In the genomic region with DNA sequence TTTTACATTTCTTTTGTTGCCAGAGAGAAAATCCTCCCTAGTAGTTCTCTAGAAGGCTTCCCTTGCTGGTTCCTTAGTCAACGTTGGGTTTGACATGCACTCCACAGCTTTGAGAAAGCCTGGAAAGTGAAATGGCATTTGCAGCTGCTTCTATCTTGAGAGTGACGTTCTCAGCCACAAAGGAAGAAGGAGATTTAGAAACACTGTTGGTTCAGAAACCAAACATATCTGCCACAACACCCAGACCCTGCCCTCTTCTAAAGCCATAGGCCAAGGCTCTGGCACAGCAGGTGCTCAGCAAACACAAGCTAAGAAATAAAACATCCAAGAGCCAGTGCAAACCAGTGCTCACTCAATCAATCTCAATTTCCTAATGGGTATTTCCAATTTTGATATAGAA, we compare ENCODE assay signal across 25 cellular contexts.
DNase-seq lines count a peak whose midpoint lies in the region; ATAC-seq and TF ChIP-seq lines count a peak whose summit lies in the region.
"Had no signal": no experiment of that assay in that cellular context is flagged by ENCODE, and none has a peak within 500 bp of the region (broad histone marks: within the 10 kb centered on the region; RNA-seq: fewer than 3 reads in every experiment).

No MANE protein-coding gene starts in this region.

- CTCF ChIA-PET in CD4-positive, alpha-beta memory T cell (lab: Charles Lee; ENCODE audit: partially characterized antibody), result interaction anchor here (1.1 to 4.0 kb wide), 7 partner anchors 9 to 391 kb away, joined by 3 to 30 read pairs (median 6); a partner anchor contains a TSS

- DNase-seq in activated CD4-positive, alpha-beta T cell treated with anti-CD3 and anti-CD28 coated beads, Interleukin-2, amount 10 ng/mL, durations not matched to agents 24 days and 14 days, result peak; percentile 57
- DNase-seq in activated CD4-positive, alpha-beta T cell treated with anti-CD3 and anti-CD28 coated beads for 48 hours, result no peak
- no peak for DNase-seq in CD4-positive, alpha-beta memory T cell
- DNase-seq in effector memory CD4-positive, alpha-beta T cell, result no peak
- DNase-seq in GM19238 (ENCODE audit: insufficient read length, low spot score), result no peak
- no peak for DNase-seq in natural killer cell
- no peak for DNase-seq in aorta
- DNase-seq: 8988T; activated B cell treated with CpG ODN at 0.5 μM for 24 hours; amygdala; effector CD8-positive, alpha-beta T cell; IMR-90; left lung; mesendoderm; NCI-H2029; NCI-H526 treated with DMSO at 0.1 percent for 48 hours; nucleus accumbens; SHP77; uterus had no signal

- 47% methylated on average over 2 of the region's 2 CpGs for WGBS in aorta, 2 donors

- H3K4me3 ChIP-seq in CD4-positive, alpha-beta memory T cell (ENCODE audit: low read length in 2 of 2), result no peak overlapping the region
- no peak overlapping the region for H3K4me3 ChIP-seq in effector memory CD4-positive, alpha-beta T cell (ENCODE audit: insufficient read depth, low read depth, low read length, poor library complexity, severe bottlenecking)
- no peak overlapping the region for H3K4me3 ChIP-seq in aorta (ENCODE audit: low read length in 2 of 2)
- H3K4me3 ChIP-seq: breast epithelium, left lung, prostate gland, thoracic aorta, uterus had no signal

- H3K4me1 ChIP-seq in CD4-positive, alpha-beta memory T cell (ENCODE audit: insufficient read depth, low read length), result peaks cover 42% of the 10 kb centered on the region
- H3K4me1 ChIP-seq in effector memory CD4-positive, alpha-beta T cell (ENCODE audit: control insufficient read depth, insufficient read depth, low read length, poor library complexity, severe bottlenecking), result peaks cover 31% of the 10 kb centered on the region
- H3K4me1 ChIP-seq in aorta (ENCODE audit: control insufficient read depth in 1 of 2, insufficient read depth in 2 of 2, low read length in 2 of 2), result no peaks in the 10 kb centered on the region
- H3K4me1 ChIP-seq: left lung, prostate gland, uterus had no signal

- peak overlapping the region; percentile 35 for H3K4me3 Mint-ChIP-seq in activated CD4-positive, alpha-beta T cell treated with anti-CD3 and anti-CD28 coated beads, Interleukin-2, amount 10 ng/mL, durations not matched to agents 24 days and 14 days
- H3K4me3 Mint-ChIP-seq in CD4-positive, alpha-beta memory T cell, result peak overlapping the region in 6 of 8 donors; percentile 49 to 89 (median 67)
- H3K4me3 Mint-ChIP-seq in T-helper 1 cell treated with Interleukin-12 subunit alpha and Interleukin-12 subunit beta and Interleukin-4 antibody, amounts not matched to agents 30 μg/mL and 1 μg/mL, for 36 hours, result peak overlapping the region; percentile 7
- no peak overlapping the region for H3K4me3 Mint-ChIP-seq in natural killer cell
- H3K4me3 Mint-ChIP-seq: activated B cell treated with CpG ODN at 0.5 μM for 24 hours had no signal

- peak overlapping the region; percentile 78 for H3K27ac Mint-ChIP-seq in activated CD4-positive, alpha-beta T cell treated with anti-CD3 and anti-CD28 coated beads, Interleukin-2, amount 10 ng/mL, durations not matched to agents 24 days and 14 days
- peak overlapping the region; percentile 68 to 94 (median 88) for H3K27ac Mint-ChIP-seq in CD4-positive, alpha-beta memory T cell
- peak overlapping the region; percentile 67 for H3K27ac Mint-ChIP-seq in T-helper 1 cell treated with Interleukin-12 subunit alpha and Interleukin-12 subunit beta and Interleukin-4 antibody, amounts not matched to agents 30 μg/mL and 1 μg/mL, for 36 hours
- peak overlapping the region in 1 of 2 donors; percentile 27 for H3K27ac Mint-ChIP-seq in natural killer cell
- H3K27ac Mint-ChIP-seq: activated B cell treated with CpG ODN at 0.5 μM for 24 hours had no signal

- intact Hi-C loops in activated CD4-positive, alpha-beta T cell treated with anti-CD3 and anti-CD28 coated beads, Interleukin-2, amount 10 ng/mL, durations not matched to agents 24 days and 14 days (cut with micrococcal nuclease), result no loop called here
- intact Hi-C loops in CD4-positive, alpha-beta memory T cell (cut with micrococcal nuclease), result no loop called here
- intact Hi-C loops in natural killer cell (cut with micrococcal nuclease), result no loop called here
- intact Hi-C loops in aorta (cut with DNase I), result no loop called here

- H3K4me1 Mint-ChIP-seq in activated CD4-positive, alpha-beta T cell treated with anti-CD3 and anti-CD28 coated beads, Interleukin-2, amount 10 ng/mL, durations not matched to agents 24 days and 14 days, result peaks cover 23% of the 10 kb centered on the region
- peaks cover 13 to 77% (median 53%) of the 10 kb centered on the region in 4 donors for H3K4me1 Mint-ChIP-seq in CD4-positive, alpha-beta memory T cell
- peaks cover 20% of the 10 kb centered on the region for H3K4me1 Mint-ChIP-seq in T-helper 1 cell treated with Interleukin-12 subunit alpha and Interleukin-12 subunit beta and Interleukin-4 antibody, amounts not matched to agents 30 μg/mL and 1 μg/mL, for 36 hours (ENCODE audit: low read depth)
- peaks cover 0 to 8% of the 10 kb centered on the region in 2 donors for H3K4me1 Mint-ChIP-seq in natural killer cell
- H3K4me1 Mint-ChIP-seq: activated B cell treated with CpG ODN at 0.5 μM for 24 hours had no signal

- no peaks in the 10 kb centered on the region for H3K27me3 ChIP-seq in CD4-positive, alpha-beta memory T cell (ENCODE audit: insufficient read depth, low read length)
- no peaks in the 10 kb centered on the region for H3K27me3 ChIP-seq in effector memory CD4-positive, alpha-beta T cell (replicated peaks; ENCODE audit: control insufficient read depth, insufficient read depth, low read length, poor library complexity, severe bottlenecking)
- H3K27me3 ChIP-seq in aorta (ENCODE audit: control insufficient read depth in 1 of 2, insufficient read depth in 2 of 2, low read length in 1 of 2), result no peaks in the 10 kb centered on the region
- H3K27me3 ChIP-seq: breast epithelium, uterus had no signal

- POLR2A ChIA-PET in CD4-positive, alpha-beta memory T cell (lab: Charles Lee; ENCODE audit: partially characterized antibody), result interaction anchor here (1.3 kb wide), 1 partner anchor 8 kb away, joined by 3 read pairs; no protein-coding TSS in a partner anchor

- no peak for TF ChIP-seq CTCF in natural killer cell (IDR thresholded peaks at IDR 0.05)

- H3K9me3 ChIP-seq in CD4-positive, alpha-beta memory T cell (ENCODE audit: control insufficient read depth in 1 of 2, low read length in 2 of 2), result no peaks in the 10 kb centered on the region
- no peaks in the 10 kb centered on the region for H3K9me3 ChIP-seq in effector memory CD4-positive, alpha-beta T cell (ENCODE audit: control insufficient read depth, low read length)
- H3K9me3 ChIP-seq in aorta (ENCODE audit: control insufficient read depth, low read length), result no peaks in the 10 kb centered on the region
- H3K9me3 ChIP-seq: breast epithelium, prostate gland, thoracic aorta, uterus had no signal

- no peaks in the 10 kb centered on the region for H3K36me3 Mint-ChIP-seq in activated CD4-positive, alpha-beta T cell treated with anti-CD3 and anti-CD28 coated beads, Interleukin-2, amount 10 ng/mL, durations not matched to agents 24 days and 14 days (ENCODE audit: low read depth)
- no peaks in the 10 kb centered on the region for H3K36me3 Mint-ChIP-seq in CD4-positive, alpha-beta memory T cell
- H3K36me3 Mint-ChIP-seq in T-helper 1 cell treated with Interleukin-12 subunit alpha and Interleukin-12 subunit beta and Interleukin-4 antibody, amounts not matched to agents 30 μg/mL and 1 μg/mL, for 36 hours (ENCODE audit: low read depth), result no peaks in the 10 kb centered on the region
- no peaks in the 10 kb centered on the region for H3K36me3 Mint-ChIP-seq in natural killer cell

- H3K27me3 Mint-ChIP-seq in activated CD4-positive, alpha-beta T cell treated with anti-CD3 and anti-CD28 coated beads, Interleukin-2, amount 10 ng/mL, durations not matched to agents 24 days and 14 days, result no peaks in the 10 kb centered on the region
- no peaks in the 10 kb centered on the region for H3K27me3 Mint-ChIP-seq in CD4-positive, alpha-beta memory T cell
- peaks cover 3% of the 10 kb centered on the region for H3K27me3 Mint-ChIP-seq in T-helper 1 cell treated with Interleukin-12 subunit alpha and Interleukin-12 subunit beta and Interleukin-4 antibody, amounts not matched to agents 30 μg/mL and 1 μg/mL, for 36 hours (ENCODE audit: low read depth)
- peaks cover 7 to 8% of the 10 kb centered on the region in 2 donors for H3K27me3 Mint-ChIP-seq in natural killer cell (ENCODE audit: low read depth in 2 of 2)

- ATAC-seq in natural killer cell, result no peak
- no peak for ATAC-seq in aorta (ENCODE audit: low FRiP score)
- ATAC-seq: left lung, Panc1, sciatic nerve had no signal

- H3K9me3 Mint-ChIP-seq in activated CD4-positive, alpha-beta T cell treated with anti-CD3 and anti-CD28 coated beads, Interleukin-2, amount 10 ng/mL, durations not matched to agents 24 days and 14 days, result peaks cover 11% of the 10 kb centered on the region
- H3K9me3 Mint-ChIP-seq in CD4-positive, alpha-beta memory T cell, result peaks cover 0 to 14% (median 5%) of the 10 kb centered on the region in 8 donors
- peaks cover 18% of the 10 kb centered on the region for H3K9me3 Mint-ChIP-seq in T-helper 1 cell treated with Interleukin-12 subunit alpha and Interleukin-12 subunit beta and Interleukin-4 antibody, amounts not matched to agents 30 μg/mL and 1 μg/mL, for 36 hours
- no peaks in the 10 kb centered on the region for H3K9me3 Mint-ChIP-seq in natural killer cell

- peak overlapping the region; percentile 42 for H3K27ac ChIP-seq in CD4-positive, alpha-beta memory T cell (ENCODE audit: low read depth, low read length)
- H3K27ac ChIP-seq in effector memory CD4-positive, alpha-beta T cell (ENCODE audit: insufficient read depth, low read length, poor library complexity, severe bottlenecking), result peak overlapping the region; percentile 39
- no peak overlapping the region for H3K27ac ChIP-seq in aorta (ENCODE audit: low read depth in 1 of 2, low read length in 2 of 2)
- H3K27ac ChIP-seq: breast epithelium, left lung, prostate gland, thoracic aorta, uterus had no signal

- no peaks in the 10 kb centered on the region for H3K36me3 ChIP-seq in CD4-positive, alpha-beta memory T cell (ENCODE audit: insufficient read depth, low read length)
- H3K36me3 ChIP-seq in effector memory CD4-positive, alpha-beta T cell (ENCODE audit: control insufficient read depth, insufficient read depth, low read length), result no peaks in the 10 kb centered on the region
- H3K36me3 ChIP-seq in aorta (ENCODE audit: control insufficient read depth in 1 of 2, insufficient read depth in 2 of 2, low read length in 1 of 2), result no peaks in the 10 kb centered on the region
- H3K36me3 ChIP-seq: breast epithelium, left lung, prostate gland, thoracic aorta, uterus had no signal

Comparison
In these comparisons a context has a peak if more than half of its experiments do, and no peak if none do; other contexts are left out.
1. H3K27ac ChIP-seq: peak in CD4-positive, alpha-beta memory T cell (single experiment) and effector memory CD4-positive, alpha-beta T cell (single experiment); none in aorta (0 of 2).